In the genomic region with DNA sequence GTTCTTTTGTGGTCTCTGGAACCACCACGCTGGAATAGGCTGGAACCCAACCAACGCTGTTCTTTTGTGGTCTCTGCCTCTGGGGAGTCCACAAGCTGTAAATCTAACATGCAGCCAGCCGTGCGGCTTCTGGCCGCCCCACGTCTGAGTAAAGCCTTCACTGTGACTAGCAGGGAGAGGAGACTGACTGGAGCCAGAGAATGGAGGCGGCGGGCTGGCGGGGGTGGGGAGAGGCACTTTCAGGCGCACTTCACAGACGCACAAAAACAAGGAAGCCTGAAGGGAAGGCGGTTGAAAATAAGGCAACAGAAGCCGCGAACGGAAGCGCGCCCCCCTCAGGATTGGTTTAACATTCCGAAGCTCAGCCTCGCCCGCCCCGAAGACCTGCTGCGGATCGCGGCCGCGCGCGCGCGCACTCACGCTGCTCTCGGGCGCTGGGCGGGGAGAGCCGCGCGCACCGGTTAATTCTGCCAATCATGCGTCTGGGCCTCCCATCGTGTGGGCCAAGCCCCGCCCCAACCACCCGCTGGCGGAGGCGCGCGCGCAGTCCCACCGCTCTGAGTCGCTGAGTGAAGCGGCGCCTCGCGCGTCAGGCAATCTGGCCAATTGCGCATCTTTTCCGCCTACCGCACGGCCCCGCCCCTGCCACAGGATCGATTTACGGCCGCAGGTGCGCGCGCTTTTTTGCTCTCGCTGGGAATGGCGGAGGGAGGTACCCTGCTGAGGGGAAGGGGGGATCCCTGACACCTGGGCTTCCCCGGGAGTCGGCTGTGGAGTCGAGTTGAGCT, we compare ENCODE assay signal across 8 cellular contexts. TPM values are rescaled to one million over a fixed set of nuclear protein-coding genes. Genes with fewer than 3 reads are reported as not detected.
A peak's percentile ranks its signal among the peaks of the same experiment; 100 is the strongest.
DNase-seq lines count a peak whose midpoint lies in the region; ATAC-seq and TF ChIP-seq lines count a peak whose summit lies in the region.

A gene with protein sequence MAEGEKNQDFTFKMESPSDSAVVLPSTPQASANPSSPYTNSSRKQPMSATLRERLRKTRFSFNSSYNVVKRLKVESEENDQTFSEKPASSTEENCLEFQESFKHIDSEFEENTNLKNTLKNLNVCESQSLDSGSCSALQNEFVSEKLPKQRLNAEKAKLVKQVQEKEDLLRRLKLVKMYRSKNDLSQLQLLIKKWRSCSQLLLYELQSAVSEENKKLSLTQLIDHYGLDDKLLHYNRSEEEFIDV (plus strand): TSS at position 687 of the 788 bp plus-strand sequence. CDS start 13 bp downstream, at position 700.

- H3K9me3 ChIP-seq in psoas muscle (no peaks in the 10 kb centered on the region), uterus (no peaks in the 10 kb centered on the region)

- TF ChIP-seq CTCF in psoas muscle (IDR thresholded peaks at IDR 0.05) (peak; percentile 58), uterus (IDR thresholded peaks at IDR 0.05) (peak; percentile 49 to 62 (median 59))

- peak within 1 kb of the TSS; percentile 85 for H3K4me3 ChIP-seq in psoas muscle
- peak within 1 kb of the TSS; percentile 66 to 80 for H3K4me3 ChIP-seq in uterus

- H3K4me1 ChIP-seq in psoas muscle, result peaks cover 12% of the 10 kb centered on the region
- peaks cover 0 to 5% of the 10 kb centered on the region in 2 donors for H3K4me1 ChIP-seq in uterus

- H3K36me3 ChIP-seq in psoas muscle (ENCODE audit: insufficient read depth in 1 of 2, low read depth in 1 of 2) (peaks cover 0 to 14% of the 10 kb centered on the region in 2 donors), uterus (no peaks in the 10 kb centered on the region)

- H3K27ac ChIP-seq in psoas muscle, result peak within 1 kb of the TSS; percentile 98
- H3K27ac ChIP-seq in uterus, result peak within 1 kb of the TSS; percentile 99

- intact Hi-C loops in T-helper 2 cell treated with Interferon-gamma antibody and Interleukin-4, amounts not matched to agents 100 ng/mL and 5 ng/mL, for 36 hours (cut with micrococcal nuclease), result loop anchor here (1.0 to 5.0 kb wide), 11 partner anchors 111 to 1699 kb away; partner anchors contain the start of genes CFAP43, CFAP58, FBXL15 and ITPRIP
- intact Hi-C loops in left ventricle myocardium superior (cut with micrococcal nuclease) (loop anchor here (5.0 to 10.0 kb wide), 2 partner anchors 113 to 229 kb away; partner anchors contain the start of gene CFAP43), psoas muscle (cut with DNase I) (loop anchor here (5.0 to 10.0 kb wide), 5 partner anchors 94 to 237 kb away; partner anchors contain the start of genes GSTO1 (in 1 of the 2) and SLK (in 1 of the 2)), uterus (cut with DNase I; ENCODE audit: low total_unique reads) (no loop called here)

- TF ChIP-seq POLR2A in uterus (IDR thresholded peaks at IDR 0.05), result peak; percentile 86 to 87

- ATAC-seq in GM18502 (IDR thresholded peaks at IDR 0.05; ENCODE audit: poor library complexity, unreplicated experiment) (peak; percentile 89), HG02970 (IDR thresholded peaks at IDR 0.05; ENCODE audit: low FRiP score, unreplicated experiment) (peak; percentile 89), left ventricle myocardium superior (peak; percentile 97), psoas muscle (peak; percentile 96 to 97 (median 96))

- peak; percentile 67 for DNase-seq in NCI-H187 treated with DMSO at 0.1 percent for 48 hours (lab: John Stamatoyannopoulos, UW)
- DNase-seq in anterior cingulate cortex (lab: John Stamatoyannopoulos, UW), result peak; percentile 88 to 100 (median 98)
- peak; percentile 100 for DNase-seq in left ventricle myocardium superior
- DNase-seq in psoas muscle, result peak; percentile 99
- DNase-seq in uterus, result peak; percentile 98 to 99

- H3K27me3 ChIP-seq in psoas muscle (ENCODE audit: insufficient read depth in 3 of 3, low read length in 2 of 3), result no peaks in the 10 kb centered on the region
- no peaks in the 10 kb centered on the region for H3K27me3 ChIP-seq in uterus

- 0% methylated on average over 50 to 70 of the region's 70 CpGs for WGBS in psoas muscle, 3 donors

RNA-seq across cellular contexts. Expression of the gene that starts here (rescaled TPM):
- 13.6 and 14.7 TPM in 2 replicates for total RNA-seq in T-helper 2 cell treated with Interferon-gamma antibody and Interleukin-4, amounts not matched to agents 100 ng/mL and 5 ng/mL, for 36 hours
- total RNA-seq in left ventricle myocardium superior, result 5.2 TPM
- 1 to 10 TPM; 3.5 to 5.6 (median 3.9) TPM for total RNA-seq in psoas muscle
- polyA plus RNA-seq in psoas muscle, result 1 to 10 TPM; 4.1 to 9.6 (median 5.5) TPM
- total RNA-seq in uterus, result 10 to 100 TPM in 2 of 4 donors, 1 to 10 TPM in 2; 4.1 to 12.8 (median 10.5) TPM

Comparison
In these comparisons a context has a peak if more than half of its experiments do, and no peak if none do; other contexts are left out.
1. Peak in every context shown above with its lines: DNase-seq, ATAC-seq, H3K4me3 ChIP-seq and H3K27ac ChIP-seq.